Comparison of ENCODE assay signal across 30 cellular contexts in the genomic region with DNA sequence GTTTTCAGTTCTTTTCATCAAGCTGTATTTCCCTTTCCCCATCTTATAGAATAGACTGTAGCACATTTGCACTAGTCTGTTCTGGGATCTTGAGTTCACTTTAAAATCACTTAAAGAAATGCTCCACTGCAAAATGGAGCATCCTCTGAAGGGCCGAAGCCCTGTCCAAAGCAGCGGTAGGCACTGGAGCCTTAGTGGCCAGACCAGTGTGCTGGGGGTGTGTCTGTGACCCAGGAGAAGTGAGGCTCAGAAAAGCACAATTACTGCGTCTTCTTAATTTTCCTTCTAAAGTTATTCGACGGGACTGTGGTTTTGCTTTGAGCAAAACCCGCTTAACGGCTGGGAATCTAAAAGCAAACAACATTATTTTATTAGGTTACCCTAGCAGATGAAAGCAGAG.
"Had no signal": no experiment of that assay in that cellular context is flagged by ENCODE, and none has a peak within 500 bp of the region (broad histone marks: within the 10 kb centered on the region; RNA-seq: fewer than 3 reads in every experiment).

No MANE protein-coding gene starts in this region.

- H3K4me1 ChIP-seq: ascending aorta, Peyer's patch had no signal

- H3K27me3 ChIP-seq: ascending aorta, cardiac muscle cell, Peyer's patch, SJSA1 had no signal

- H3K9me3 ChIP-seq: ascending aorta, Peyer's patch, SJSA1 had no signal

- H3K27ac ChIP-seq: ascending aorta, cardiac muscle cell, Peyer's patch, SJSA1, WERI-Rb-1 had no signal

- H3K4me2 ChIP-seq: SK-N-SH had no signal

- H3K9ac ChIP-seq: SK-N-SH had no signal

- DNase-seq: activated CD4-positive, alpha-beta memory T cell treated with anti-CD3 and anti-CD28 coated beads, Interleukin-2, amount 10 ng/mL, durations not matched to agents 7 days and 5 days; activated CD4-positive, alpha-beta T cell treated with anti-CD3 and anti-CD28 coated beads for 1 hour; activated CD4-positive, alpha-beta T cell treated with anti-CD3 and anti-CD28 coated beads for 48 hours; activated CD4-positive, CD25-positive, alpha-beta regulatory T cell; activated CD8-positive, alpha-beta memory T cell treated with anti-CD3 and anti-CD28 coated beads for 24 hours; activated CD8-positive, alpha-beta memory T cell treated with anti-CD3 and anti-CD28 coated beads, Interleukin-2, amount 10 ng/mL, durations not matched to agents 7 days and 5 days; activated CD8-positive, alpha-beta memory T cell treated with anti-CD3 and anti-CD28 coated beads, Interleukin-2, amount 50 U/mL, for 48 hours; activated effector memory CD4-positive, alpha-beta T cell treated with Interleukin-2 at 50 U/mL for 16 hours; activated naive CD4-positive, alpha-beta T cell treated with anti-CD3 and anti-CD28 coated beads, Interleukin-2, amount 50 U/mL, for 16 hours; activated naive CD8-positive, alpha-beta T cell treated with anti-CD3 and anti-CD28 coated beads for 36 hours; activated T-cell treated with anti-CD3 and anti-CD28 coated beads, Interleukin-2, amount 50 U/mL, for 48 hours; amniotic stem cell; NCI-H1092 treated with DMSO at 0.1 percent for 48 hours; NCI-H146; NCI-H1930; NCI-H2081 treated with DMSO at 0.1 percent for 48 hours; NCI-H2171 treated with DMSO at 0.1 percent for 48 hours; NCI-H2227 treated with DMSO at 0.1 percent for 48 hours; NCI-H446; NCI-H510A treated with DMSO at 0.1 percent for 48 hours; NCI-H526 treated with DMSO at 0.1 percent for 48 hours; PC-3; Peyer's patch; RPMI8226; SHP77 treated with DMSO at 0.1 percent for 48 hours; SK-N-SH; WERI-Rb-1 had no signal

- ATAC-seq: activated CD8-positive, alpha-beta memory T cell treated with anti-CD3 and anti-CD28 coated beads, Interleukin-2, amount 10 ng/mL, durations not matched to agents 7 days and 5 days had no signal

- H3K9me2 ChIP-seq: SK-N-SH had no signal

- H3K4me3 ChIP-seq: ascending aorta, cardiac muscle cell, Peyer's patch, SJSA1 had no signal
